ENCODE assay signal across 9 cellular contexts in genomic region chr11:110525883-110526282, GRCh38.
A peak's percentile ranks its signal among the peaks of the same experiment; 100 is the strongest.
DNase-seq lines count a peak whose midpoint lies in the region; ATAC-seq and TF ChIP-seq lines count a peak whose summit lies in the region.
"Had no signal": no experiment of that assay in that cellular context is flagged by ENCODE, and none has a peak within 500 bp of the region (broad histone marks: within the 10 kb centered on the region; RNA-seq: fewer than 3 reads in every experiment).

No MANE protein-coding gene starts in this region.

- no peaks in the 10 kb centered on the region for H3K36me3 ChIP-seq in RWPE2 (ENCODE audit: low read depth)

- peak; percentile 73 for ATAC-seq in GM18867 (IDR thresholded peaks at IDR 0.05; ENCODE audit: unreplicated experiment)
- ATAC-seq in HG03060 (IDR thresholded peaks at IDR 0.05; ENCODE audit: low read depth, unreplicated experiment) = peak; percentile 45
- ATAC-seq in RWPE2 (ENCODE audit: low read depth) = peak; percentile 82
- ATAC-seq in omental fat pad (ENCODE audit: low FRiP score) = peak; percentile 93

- H3K27ac ChIP-seq in RWPE2 (ENCODE audit: poor library complexity, severe bottlenecking) = peak overlapping the region; percentile 25

- H3K27me3 Mint-ChIP-seq in activated T-helper 2 cell treated with anti-CD3 and anti-CD28 coated beads, Interferon-gamma antibody, Interleukin-2, Interleukin-4, amounts not matched to agents 10 μg/mL and 5 μg/mL and 100 μg/mL, durations not matched to agents 14 hours and 24 hours and 36 hours (ENCODE audit: low read depth) = no peaks in the 10 kb centered on the region

- H3K4me3 ChIP-seq in RWPE2 (ENCODE audit: severe bottlenecking) = no peak overlapping the region

- no peaks in the 10 kb centered on the region for H3K9me3 ChIP-seq in RWPE2 (ENCODE audit: severe bottlenecking)

- intact Hi-C loops in activated T-helper 2 cell treated with anti-CD3 and anti-CD28 coated beads, Interferon-gamma antibody, Interleukin-2, Interleukin-4, amounts not matched to agents 10 μg/mL and 5 μg/mL and 100 μg/mL, durations not matched to agents 14 hours and 24 hours and 36 hours (cut with micrococcal nuclease) = loop anchor here (5.0 kb wide), 2 partner anchors 69 to 324 kb away; no protein-coding TSS in a partner anchor

- H3K36me3 Mint-ChIP-seq in activated T-helper 2 cell treated with anti-CD3 and anti-CD28 coated beads, Interferon-gamma antibody, Interleukin-2, Interleukin-4, amounts not matched to agents 10 μg/mL and 5 μg/mL and 100 μg/mL, durations not matched to agents 14 hours and 24 hours and 36 hours (ENCODE audit: low read depth) = peaks cover 7% of the 10 kb centered on the region

- H3K4me1 Mint-ChIP-seq in activated T-helper 2 cell treated with anti-CD3 and anti-CD28 coated beads, Interferon-gamma antibody, Interleukin-2, Interleukin-4, amounts not matched to agents 10 μg/mL and 5 μg/mL and 100 μg/mL, durations not matched to agents 14 hours and 24 hours and 36 hours (ENCODE audit: low read depth) = peaks cover 13% of the 10 kb centered on the region

- no peak overlapping the region for H3K4me3 Mint-ChIP-seq in activated T-helper 2 cell treated with anti-CD3 and anti-CD28 coated beads, Interferon-gamma antibody, Interleukin-2, Interleukin-4, amounts not matched to agents 10 μg/mL and 5 μg/mL and 100 μg/mL, durations not matched to agents 14 hours and 24 hours and 36 hours (ENCODE audit: low read depth)
- H3K4me3 Mint-ChIP-seq: naive B cell had no signal

- no peak for DNase-seq in RWPE2 (ENCODE audit: low spot score)
- peak; percentile 37 for DNase-seq in omental fat pad (ENCODE audit: low spot score)
- DNase-seq in retina = no peak
- DNase-seq in UCSD-AML1 (lab: John Stamatoyannopoulos, UW; ENCODE audit: unreplicated experiment) = no peak
- DNase-seq in NCI-H82 (lab: John Stamatoyannopoulos, UW) = no peak
- no peak for DNase-seq in activated T-helper 2 cell treated with anti-CD3 and anti-CD28 coated beads, Interferon-gamma antibody, Interleukin-2, Interleukin-4, amounts not matched to agents 10 μg/mL and 5 μg/mL and 100 μg/mL, durations not matched to agents 14 hours and 24 hours and 36 hours (ENCODE audit: low spot score)
- DNase-seq: naive B cell had no signal

- no peaks in the 10 kb centered on the region for H3K4me1 ChIP-seq in RWPE2 (ENCODE audit: insufficient read depth, poor library complexity, severe bottlenecking)

- TF ChIP-seq CTCF in RWPE2 (IDR thresholded peaks at IDR 0.05; ENCODE audit: poor library complexity, severe bottlenecking) = no peak
- TF ChIP-seq CTCF in omental fat pad (IDR thresholded peaks at IDR 0.05) = no peak

- no peaks in the 10 kb centered on the region for H3K27me3 ChIP-seq in RWPE2 (ENCODE audit: insufficient read depth, poor library complexity, severe bottlenecking)

- no peak overlapping the region for H3K27ac Mint-ChIP-seq in activated T-helper 2 cell treated with anti-CD3 and anti-CD28 coated beads, Interferon-gamma antibody, Interleukin-2, Interleukin-4, amounts not matched to agents 10 μg/mL and 5 μg/mL and 100 μg/mL, durations not matched to agents 14 hours and 24 hours and 36 hours

- H3K9me3 Mint-ChIP-seq in activated T-helper 2 cell treated with anti-CD3 and anti-CD28 coated beads, Interferon-gamma antibody, Interleukin-2, Interleukin-4, amounts not matched to agents 10 μg/mL and 5 μg/mL and 100 μg/mL, durations not matched to agents 14 hours and 24 hours and 36 hours = peaks cover 37% of the 10 kb centered on the region
